19 cellular contexts compared by ENCODE assay signal in the genomic region with DNA sequence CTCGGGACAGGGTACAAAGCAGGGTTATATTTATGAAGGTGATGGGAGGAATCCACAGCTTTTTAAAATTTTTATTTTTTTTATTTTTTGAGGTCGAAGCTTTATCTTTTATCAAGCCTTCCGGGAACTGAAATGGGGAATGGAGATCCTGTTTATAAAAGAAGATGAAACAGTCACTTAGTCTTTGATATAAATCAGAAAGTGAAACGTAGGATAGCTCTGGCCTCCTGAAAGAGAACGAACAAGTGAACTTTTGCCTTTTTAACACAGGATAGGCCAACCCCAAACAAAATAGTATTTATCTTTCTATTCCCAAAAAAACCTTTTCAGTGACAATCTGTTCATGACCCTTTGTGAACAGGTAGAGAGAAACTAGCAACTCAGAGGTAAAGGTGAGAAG.
A peak's percentile ranks its signal among the peaks of the same experiment; 100 is the strongest.
DNase-seq lines count a peak whose midpoint lies in the region; ATAC-seq and TF ChIP-seq lines count a peak whose summit lies in the region.
"Had no signal": no experiment of that assay in that cellular context is flagged by ENCODE, and none has a peak within 500 bp of the region (broad histone marks: within the 10 kb centered on the region; RNA-seq: fewer than 3 reads in every experiment).

No MANE protein-coding gene starts in this region.

- no peak overlapping the region for H3K27ac ChIP-seq in CD8-positive, alpha-beta T cell (ENCODE audit: low read depth, low read length)
- no peak overlapping the region for H3K27ac ChIP-seq in naive thymus-derived CD4-positive, alpha-beta T cell (ENCODE audit: low read depth, low read length)
- H3K27ac ChIP-seq: 22Rv1, A549, BLaER1, GM23248 had no signal

- DNase-seq in activated CD4-positive, alpha-beta T cell treated with anti-CD3 and anti-CD28 coated beads, Interleukin-2, amount 10 ng/mL, durations not matched to agents 7 days and 5 days = no peak
- DNase-seq in activated CD4-positive, alpha-beta T cell treated with anti-CD3 and anti-CD28 coated beads, Interleukin-2, amount 50 U/mL, for 1 hour = no peak
- no peak for DNase-seq in activated naive CD4-positive, alpha-beta T cell treated with anti-CD3 and anti-CD28 coated beads, Interleukin-2, amount 10 ng/mL, durations not matched to agents 7 days and 5 days
- no peak for DNase-seq in activated naive CD4-positive, alpha-beta T cell treated with anti-CD3 and anti-CD28 coated beads, Interleukin-2, amount 50 U/mL, for 72 hours (ENCODE audit: low spot score in 2 of 2)
- no peak for DNase-seq in CD8-positive, alpha-beta T cell
- peak in 4 of 9 donors; percentile 3 to 20 (median 6) for DNase-seq in naive thymus-derived CD4-positive, alpha-beta T cell
- DNase-seq in activated CD4-positive, alpha-beta T cell treated with anti-CD3 and anti-CD28 coated beads, Interleukin-2, amount 10 ng/mL, durations not matched to agents 24 days and 14 days = no peak
- DNase-seq: AML-193, Caco-2, DMS153, DMS79, GDM1, GM23248 had no signal

- ATAC-seq in activated naive CD4-positive, alpha-beta T cell treated with anti-CD3 and anti-CD28 coated beads, Interleukin-2, amount 50 U/mL, for 72 hours = no peak
- no peak for ATAC-seq in CD8-positive, alpha-beta T cell
- ATAC-seq in naive thymus-derived CD4-positive, alpha-beta T cell = no peak
- ATAC-seq: A549, HepG2 had no signal

- no peaks in the 10 kb centered on the region for H3K9me3 ChIP-seq in CD8-positive, alpha-beta T cell (ENCODE audit: low read length)
- H3K9me3 ChIP-seq in naive thymus-derived CD4-positive, alpha-beta T cell (ENCODE audit: control insufficient read depth in 2 of 3, low read length in 3 of 3) = no peaks in the 10 kb centered on the region
- H3K9me3 ChIP-seq: A549, BLaER1, Caco-2, HAP-1 had no signal

- no peak for TF ChIP-seq CTCF in CD8-positive, alpha-beta T cell (IDR thresholded peaks at IDR 0.05)

- peaks cover 8% of the 10 kb centered on the region for H3K9me3 Mint-ChIP-seq in activated CD4-positive, alpha-beta T cell treated with anti-CD3 and anti-CD28 coated beads, Interleukin-2, amount 10 ng/mL, durations not matched to agents 7 days and 5 days
- H3K9me3 Mint-ChIP-seq in activated naive CD4-positive, alpha-beta T cell treated with anti-CD3 and anti-CD28 coated beads, Interleukin-2, amount 10 ng/mL, durations not matched to agents 7 days and 5 days = peaks cover 8% of the 10 kb centered on the region
- H3K9me3 Mint-ChIP-seq in activated naive CD4-positive, alpha-beta T cell treated with anti-CD3 and anti-CD28 coated beads, Interleukin-2, amount 50 U/mL, for 72 hours = peaks cover 9 to 14% of the 10 kb centered on the region in 2 donors
- H3K9me3 Mint-ChIP-seq in CD8-positive, alpha-beta T cell = peaks cover 2% of the 10 kb centered on the region
- H3K9me3 Mint-ChIP-seq in naive thymus-derived CD4-positive, alpha-beta T cell = peaks cover 0 to 7% (median 2%) of the 10 kb centered on the region in 11 donors
- H3K9me3 Mint-ChIP-seq in activated CD4-positive, alpha-beta T cell treated with anti-CD3 and anti-CD28 coated beads, Interleukin-2, amount 10 ng/mL, durations not matched to agents 24 days and 14 days = peaks cover 3% of the 10 kb centered on the region

- peaks cover 3% of the 10 kb centered on the region for H3K36me3 Mint-ChIP-seq in activated CD4-positive, alpha-beta T cell treated with anti-CD3 and anti-CD28 coated beads, Interleukin-2, amount 10 ng/mL, durations not matched to agents 7 days and 5 days (ENCODE audit: low read depth)
- peaks cover 1% of the 10 kb centered on the region for H3K36me3 Mint-ChIP-seq in activated naive CD4-positive, alpha-beta T cell treated with anti-CD3 and anti-CD28 coated beads, Interleukin-2, amount 10 ng/mL, durations not matched to agents 7 days and 5 days
- H3K36me3 Mint-ChIP-seq in activated naive CD4-positive, alpha-beta T cell treated with anti-CD3 and anti-CD28 coated beads, Interleukin-2, amount 50 U/mL, for 72 hours = peaks cover 0 to 21% of the 10 kb centered on the region in 2 donors
- H3K36me3 Mint-ChIP-seq in CD8-positive, alpha-beta T cell = no peaks in the 10 kb centered on the region
- H3K36me3 Mint-ChIP-seq in naive thymus-derived CD4-positive, alpha-beta T cell = no peaks in the 10 kb centered on the region
- no peaks in the 10 kb centered on the region for H3K36me3 Mint-ChIP-seq in activated CD4-positive, alpha-beta T cell treated with anti-CD3 and anti-CD28 coated beads, Interleukin-2, amount 10 ng/mL, durations not matched to agents 24 days and 14 days (ENCODE audit: low read depth)
- H3K36me3 Mint-ChIP-seq: CD14-positive monocyte had no signal

- H3K27me3 Mint-ChIP-seq in activated CD4-positive, alpha-beta T cell treated with anti-CD3 and anti-CD28 coated beads, Interleukin-2, amount 10 ng/mL, durations not matched to agents 7 days and 5 days = peaks cover 1% of the 10 kb centered on the region
- no peaks in the 10 kb centered on the region for H3K27me3 Mint-ChIP-seq in activated naive CD4-positive, alpha-beta T cell treated with anti-CD3 and anti-CD28 coated beads, Interleukin-2, amount 10 ng/mL, durations not matched to agents 7 days and 5 days
- H3K27me3 Mint-ChIP-seq in CD8-positive, alpha-beta T cell (ENCODE audit: low read depth) = no peaks in the 10 kb centered on the region
- no peaks in the 10 kb centered on the region for H3K27me3 Mint-ChIP-seq in naive thymus-derived CD4-positive, alpha-beta T cell
- no peaks in the 10 kb centered on the region for H3K27me3 Mint-ChIP-seq in activated CD4-positive, alpha-beta T cell treated with anti-CD3 and anti-CD28 coated beads, Interleukin-2, amount 10 ng/mL, durations not matched to agents 24 days and 14 days

- intact Hi-C loops in CD8-positive, alpha-beta T cell (cut with DNase I, micrococcal nuclease) = no loop called here
- intact Hi-C loops in naive thymus-derived CD4-positive, alpha-beta T cell (cut with micrococcal nuclease) = loop anchor here in 1 of 2 donors (1.0 kb wide), 1 partner anchor 10 kb away; no protein-coding TSS in a partner anchor
- intact Hi-C loops in activated CD4-positive, alpha-beta T cell treated with anti-CD3 and anti-CD28 coated beads, Interleukin-2, amount 10 ng/mL, durations not matched to agents 24 days and 14 days (cut with micrococcal nuclease) = no loop called here

- H3K4me3 ChIP-seq in CD8-positive, alpha-beta T cell (ENCODE audit: low read depth, low read length) = no peak overlapping the region
- no peak overlapping the region for H3K4me3 ChIP-seq in naive thymus-derived CD4-positive, alpha-beta T cell (ENCODE audit: low read length)
- H3K4me3 ChIP-seq: A549, BLaER1, GM23248, HAP-1 had no signal

- peaks cover 18% of the 10 kb centered on the region for H3K4me1 Mint-ChIP-seq in activated CD4-positive, alpha-beta T cell treated with anti-CD3 and anti-CD28 coated beads, Interleukin-2, amount 10 ng/mL, durations not matched to agents 7 days and 5 days
- peaks cover 25% of the 10 kb centered on the region for H3K4me1 Mint-ChIP-seq in activated naive CD4-positive, alpha-beta T cell treated with anti-CD3 and anti-CD28 coated beads, Interleukin-2, amount 10 ng/mL, durations not matched to agents 7 days and 5 days
- no peaks in the 10 kb centered on the region for H3K4me1 Mint-ChIP-seq in CD8-positive, alpha-beta T cell (ENCODE audit: low read depth)
- H3K4me1 Mint-ChIP-seq in naive thymus-derived CD4-positive, alpha-beta T cell = peaks cover 0 to 46% (median 28%) of the 10 kb centered on the region in 7 donors
- no peaks in the 10 kb centered on the region for H3K4me1 Mint-ChIP-seq in activated CD4-positive, alpha-beta T cell treated with anti-CD3 and anti-CD28 coated beads, Interleukin-2, amount 10 ng/mL, durations not matched to agents 24 days and 14 days
- H3K4me1 Mint-ChIP-seq: CD14-positive monocyte had no signal

- CTCF ChIA-PET in activated CD4-positive, alpha-beta T cell treated with anti-CD3 and anti-CD28 coated beads, Interleukin-2, amount 10 ng/mL, durations not matched to agents 7 days and 5 days (lab: Charles Lee) = no interaction called here
- CTCF ChIA-PET in activated naive CD4-positive, alpha-beta T cell treated with anti-CD3 and anti-CD28 coated beads, Interleukin-2, amount 10 ng/mL, durations not matched to agents 7 days and 5 days (lab: Charles Lee) = no interaction called here
- CTCF ChIA-PET in CD8-positive, alpha-beta T cell (lab: Charles Lee) = no interaction called here
- CTCF ChIA-PET in naive thymus-derived CD4-positive, alpha-beta T cell (lab: Charles Lee) = no interaction called here

- H3K27ac Mint-ChIP-seq in activated CD4-positive, alpha-beta T cell treated with anti-CD3 and anti-CD28 coated beads, Interleukin-2, amount 10 ng/mL, durations not matched to agents 7 days and 5 days = peak overlapping the region; percentile 77
- H3K27ac Mint-ChIP-seq in activated naive CD4-positive, alpha-beta T cell treated with anti-CD3 and anti-CD28 coated beads, Interleukin-2, amount 10 ng/mL, durations not matched to agents 7 days and 5 days = peak overlapping the region; percentile 84
- H3K27ac Mint-ChIP-seq in activated naive CD4-positive, alpha-beta T cell treated with anti-CD3 and anti-CD28 coated beads, Interleukin-2, amount 50 U/mL, for 72 hours = no peak overlapping the region
- H3K27ac Mint-ChIP-seq in CD8-positive, alpha-beta T cell = peak overlapping the region; percentile 15
- H3K27ac Mint-ChIP-seq in naive thymus-derived CD4-positive, alpha-beta T cell = peak overlapping the region in 8 of 9 donors; percentile 53 to 88 (median 82)
- H3K27ac Mint-ChIP-seq in activated CD4-positive, alpha-beta T cell treated with anti-CD3 and anti-CD28 coated beads, Interleukin-2, amount 10 ng/mL, durations not matched to agents 24 days and 14 days = no peak overlapping the region
- H3K27ac Mint-ChIP-seq: CD14-positive monocyte had no signal

- no peaks in the 10 kb centered on the region for H3K36me3 ChIP-seq in CD8-positive, alpha-beta T cell (ENCODE audit: insufficient read depth, low read length)
- H3K36me3 ChIP-seq in naive thymus-derived CD4-positive, alpha-beta T cell (ENCODE audit: control insufficient read depth in 2 of 3, insufficient read depth in 3 of 3, low read length in 3 of 3) = no peaks in the 10 kb centered on the region
- H3K36me3 ChIP-seq: BLaER1, HAP-1 had no signal

- H3K27me3 ChIP-seq in CD8-positive, alpha-beta T cell (ENCODE audit: insufficient read depth, low read length) = no peaks in the 10 kb centered on the region
- H3K27me3 ChIP-seq in naive thymus-derived CD4-positive, alpha-beta T cell (ENCODE audit: control insufficient read depth in 2 of 2, insufficient read depth in 2 of 2, low read length in 2 of 2) = no peaks in the 10 kb centered on the region
- H3K27me3 ChIP-seq: BLaER1 had no signal

- POLR2A ChIA-PET in activated CD4-positive, alpha-beta T cell treated with anti-CD3 and anti-CD28 coated beads, Interleukin-2, amount 10 ng/mL, durations not matched to agents 7 days and 5 days (lab: Charles Lee) = no interaction called here
- POLR2A ChIA-PET in CD8-positive, alpha-beta T cell (lab: Charles Lee) = no interaction called here
- POLR2A ChIA-PET in naive thymus-derived CD4-positive, alpha-beta T cell (lab: Charles Lee) = interaction anchor here (1.1 kb wide), 1 partner anchor 10 kb away, joined by 4 read pairs; no protein-coding TSS in a partner anchor

- H3K4me3 Mint-ChIP-seq in activated CD4-positive, alpha-beta T cell treated with anti-CD3 and anti-CD28 coated beads, Interleukin-2, amount 10 ng/mL, durations not matched to agents 7 days and 5 days = no peak overlapping the region
- no peak overlapping the region for H3K4me3 Mint-ChIP-seq in activated naive CD4-positive, alpha-beta T cell treated with anti-CD3 and anti-CD28 coated beads, Interleukin-2, amount 10 ng/mL, durations not matched to agents 7 days and 5 days
- H3K4me3 Mint-ChIP-seq in CD8-positive, alpha-beta T cell = no peak overlapping the region
- peak overlapping the region in 7 of 10 donors; percentile 40 to 72 (median 61) for H3K4me3 Mint-ChIP-seq in naive thymus-derived CD4-positive, alpha-beta T cell
- no peak overlapping the region for H3K4me3 Mint-ChIP-seq in activated CD4-positive, alpha-beta T cell treated with anti-CD3 and anti-CD28 coated beads, Interleukin-2, amount 10 ng/mL, durations not matched to agents 24 days and 14 days
- H3K4me3 Mint-ChIP-seq: CD14-positive monocyte had no signal

- H3K4me1 ChIP-seq in CD8-positive, alpha-beta T cell (ENCODE audit: insufficient read depth, low read length) = no peaks in the 10 kb centered on the region
- peaks cover 0 to 16% of the 10 kb centered on the region in 2 donors for H3K4me1 ChIP-seq in naive thymus-derived CD4-positive, alpha-beta T cell (ENCODE audit: control insufficient read depth in 2 of 2, insufficient read depth in 2 of 2, low read length in 2 of 2)
- H3K4me1 ChIP-seq: A549, BLaER1, Caco-2, HAP-1 had no signal

Comparison
In these comparisons a context has a peak if more than half of its experiments do, and no peak if none do; other contexts are left out.
1. H3K27ac Mint-ChIP-seq: peak in activated CD4-positive, alpha-beta T cell treated with anti-CD3 and anti-CD28 coated beads, Interleukin-2, amount 10 ng/mL, durations not matched to agents 7 days and 5 days (single experiment), activated naive CD4-positive, alpha-beta T cell treated with anti-CD3 and anti-CD28 coated beads, Interleukin-2, amount 10 ng/mL, durations not matched to agents 7 days and 5 days (single experiment), CD8-positive, alpha-beta T cell (single experiment) and naive thymus-derived CD4-positive, alpha-beta T cell (8 of 9); none in activated naive CD4-positive, alpha-beta T cell treated with anti-CD3 and anti-CD28 coated beads, Interleukin-2, amount 50 U/mL, for 72 hours (0 of 2) and activated CD4-positive, alpha-beta T cell treated with anti-CD3 and anti-CD28 coated beads, Interleukin-2, amount 10 ng/mL, durations not matched to agents 24 days and 14 days (single experiment).
2. H3K4me3 Mint-ChIP-seq: peak in naive thymus-derived CD4-positive, alpha-beta T cell (7 of 10); none in activated CD4-positive, alpha-beta T cell treated with anti-CD3 and anti-CD28 coated beads, Interleukin-2, amount 10 ng/mL, durations not matched to agents 7 days and 5 days (single experiment), activated naive CD4-positive, alpha-beta T cell treated with anti-CD3 and anti-CD28 coated beads, Interleukin-2, amount 10 ng/mL, durations not matched to agents 7 days and 5 days (single experiment), CD8-positive, alpha-beta T cell (single experiment) and activated CD4-positive, alpha-beta T cell treated with anti-CD3 and anti-CD28 coated beads, Interleukin-2, amount 10 ng/mL, durations not matched to agents 24 days and 14 days (single experiment).